16 cellular contexts compared by ENCODE assay signal in genomic region chr17:57466042-57466471, GRCh38.
DNase-seq lines count a peak whose midpoint lies in the region; ATAC-seq, FAIRE-seq and TF ChIP-seq lines count a peak whose summit lies in the region.
"Had no signal": no experiment of that assay in that cellular context is flagged by ENCODE, and none has a peak within 500 bp of the region (broad histone marks: within the 10 kb centered on the region; RNA-seq: fewer than 3 reads in every experiment).

No MANE protein-coding gene starts in this region.

- peak overlapping the region; percentile 37 for H4K5ac ChIP-seq in H1 (ENCODE audit: insufficient read length, low read depth, low read length)

- no peak overlapping the region for H4K12ac ChIP-seq in trophoblast cell (ENCODE audit: low read depth, low read length)

- H2BK12ac ChIP-seq in H1 (ENCODE audit: low read depth, low read length): peak overlapping the region; percentile 82; the same call in 1 of the 2 replicates
- no peak overlapping the region for H2BK12ac ChIP-seq in trophoblast cell (ENCODE audit: low read length)

- H2BK5ac ChIP-seq in H1 (ENCODE audit: low read depth, low read length) (peak overlapping the region; percentile 86; the same call in 1 of the 2 replicates), trophoblast cell (ENCODE audit: low read depth, low read length, poor library complexity) (no peak overlapping the region)

- H4K91ac ChIP-seq in H1 (replicated peaks; ENCODE audit: insufficient read length, low read length) (peak overlapping the region; percentile 3), trophoblast cell (ENCODE audit: low read depth, low read length) (peak overlapping the region; percentile 14)

- H3K27me3 ChIP-seq in H1 (replicated peaks in 1 of 4; ENCODE audit: control insufficient read depth in 3 of 4, extremely low read depth in 1 of 4, insufficient read depth in 3 of 4, low read length in 3 of 4): no peaks in the 10 kb centered on the region
- H3K27me3 ChIP-seq in trophoblast cell (ENCODE audit: insufficient read depth, low read length): no peaks in the 10 kb centered on the region
- H3K27me3 ChIP-seq: pancreas had no signal

- TF ChIP-seq POLR2A in NB4 (IDR thresholded peaks at IDR 0.05; ENCODE audit: extremely low read depth, insufficient read length): no peak
- no peak for TF ChIP-seq POLR2A in H1 (IDR thresholded peaks at IDR 0.05; ENCODE audit: control extremely low read depth in 1 of 2, low read depth in 2 of 2, low read length in 2 of 2)

- H3K23me2 ChIP-seq in H1 (ENCODE audit: low read depth, low read length): peaks cover 5% of the 10 kb centered on the region; the same call in 1 of the 2 replicates

- H2BK20ac ChIP-seq in H1 (ENCODE audit: low read length): peak overlapping the region; percentile 66; the same call in 1 of the 2 replicates

- DNase-seq in ELF-1 (ENCODE audit: low read depth, low spot score): peak; percentile 55
- DNase-seq in NB4 (ENCODE audit: low read depth): peak; percentile 60
- peak in 1 of 2 experiments; percentile 57 for DNase-seq in H1 (ENCODE audit: low read depth in 1 of 2, low spot score in 2 of 2)
- DNase-seq in trophoblast cell: peak; percentile 27 to 33
- DNase-seq in mesenteric fat pad (ENCODE audit: low spot score): no peak
- no peak for DNase-seq in H4 (ENCODE audit: low spot score)
- no peak for DNase-seq in activated naive CD4-positive, alpha-beta T cell treated with anti-CD3 and anti-CD28 coated beads, Interleukin-2, amount 50 U/mL, for 16 hours
- DNase-seq: activated CD4-positive, alpha-beta T cell treated with anti-CD3 and anti-CD28 coated beads, Interleukin-2, amount 50 U/mL, for 48 hours; immature natural killer cell; NCI-H1092 treated with DMSO at 0.1 percent for 48 hours; NCI-H774; pancreas; Right ventricle myocardium superior; stimulated activated CD4-positive, alpha-beta T cell treated with anti-CD3 and anti-CD28 coated beads, Interleukin-12 subunit alpha, Interleukin-12 subunit beta, amount 100 ng/mL, for 4 hours; T1000 had no signal

- no peak for TF ChIP-seq CTCF in NB4 (IDR thresholded peaks at IDR 0.05; ENCODE audit: low read depth, low read length)
- TF ChIP-seq CTCF in H1 (IDR thresholded peaks at IDR 0.05; ENCODE audit: control extremely low read depth in 1 of 3, insufficient read depth in 1 of 3, low read depth in 1 of 3, low read length in 3 of 3): no peak

- H3K36me3 ChIP-seq in H1 (ENCODE audit: control insufficient read depth in 2 of 4, insufficient read depth in 4 of 4, low read length in 3 of 4) (no peaks in the 10 kb centered on the region), trophoblast cell (ENCODE audit: control insufficient read depth in 1 of 2, insufficient read depth in 2 of 2, low read length in 2 of 2) (peaks cover 0 to 2% of the 10 kb centered on the region in 2 experiments)
- H3K36me3 ChIP-seq: pancreas had no signal

- H3K4me1 ChIP-seq in H1 (replicated peaks in 1 of 4; ENCODE audit: control insufficient read depth in 3 of 4, insufficient read depth in 4 of 4, low read length in 3 of 4): peaks cover 4 to 27% (median 22%) of the 10 kb centered on the region in 4 experiments
- H3K4me1 ChIP-seq in trophoblast cell (ENCODE audit: control insufficient read depth in 1 of 2, insufficient read depth in 2 of 2, low read length in 2 of 2): peaks cover 16 to 17% of the 10 kb centered on the region in 2 experiments
- H3K4me1 ChIP-seq: pancreas had no signal

- H3K79me2 ChIP-seq in H1 (ENCODE audit: control insufficient read depth in 1 of 2, insufficient read depth in 2 of 2, low read length in 2 of 2): peaks cover 0 to 22% of the 10 kb centered on the region in 2 experiments; a peak in 2 of 4 replicates
- no peaks in the 10 kb centered on the region for H3K79me2 ChIP-seq in trophoblast cell (ENCODE audit: control insufficient read depth, insufficient read depth, low read length, poor library complexity)

- H4K8ac ChIP-seq in H1 (ENCODE audit: extremely low read depth, insufficient read depth, low read length): no peak overlapping the region
- H4K8ac ChIP-seq in trophoblast cell (ENCODE audit: low read depth, low read length): no peak overlapping the region

- H3K4me3 ChIP-seq in NB4 (ENCODE audit: low read depth, low read length) (no peak overlapping the region), H1 (ENCODE audit: extremely low read depth in 1 of 4, insufficient read depth in 2 of 4, low read depth in 3 of 4, low read length in 4 of 4) (peak overlapping the region in 1 of 4 experiments; percentile 37; a peak in 2 of 8 replicates), trophoblast cell (ENCODE audit: low read depth, low read length) (no peak overlapping the region)
- H3K4me3 ChIP-seq: pancreas had no signal

- H3K18ac ChIP-seq in H1 (ENCODE audit: extremely low read depth, low read length) (peak overlapping the region; percentile 76), trophoblast cell (ENCODE audit: low read length) (peak overlapping the region; percentile 56)

- H3K9ac ChIP-seq in H1 (replicated peaks in 1 of 4; ENCODE audit: extremely low read depth in 1 of 4, low read depth in 3 of 4, low read length in 3 of 4) (no peak overlapping the region), trophoblast cell (ENCODE audit: low read length) (no peak overlapping the region)

- no peaks in the 10 kb centered on the region for H3K9me3 ChIP-seq in H1 (ENCODE audit: insufficient read depth in 2 of 2, low read depth in 1 of 2, low read length in 1 of 2)
- no peaks in the 10 kb centered on the region for H3K9me3 ChIP-seq in trophoblast cell (ENCODE audit: insufficient read depth, low read depth, low read length)
- H3K9me3 ChIP-seq: pancreas had no signal

- H2BK120ac ChIP-seq in H1 (replicated peaks; ENCODE audit: low read depth, low read length) (peak overlapping the region; percentile 59), trophoblast cell (ENCODE audit: insufficient read depth, low read length, poor library complexity) (no peak overlapping the region)

- peak in 1 of 2 experiments; percentile 66; a peak in 1 of 3 replicates for TF ChIP-seq EP300 in H1 (IDR thresholded peaks at IDR 0.05; ENCODE audit: borderline replicate concordance in 1 of 2, low read depth in 2 of 2, low read length in 2 of 2)

- H3K23ac ChIP-seq in H1 (ENCODE audit: insufficient read length) (no peak overlapping the region), trophoblast cell (ENCODE audit: low read length) (no peak overlapping the region)

- TF ChIP-seq RAD21 in H1 (IDR thresholded peaks at IDR 0.05 in 1 of 2, conservative IDR thresholded peaks at IDR 0.05 in 1 of 2; ENCODE audit: low read depth in 2 of 2, low read length in 2 of 2): no peak

- H2BK15ac ChIP-seq in H1 (ENCODE audit: low read length): no peak overlapping the region

- ATAC-seq in GM21526 (IDR thresholded peaks at IDR 0.05; ENCODE audit: low FRiP score, unreplicated experiment): no peak
- ATAC-seq: pancreas had no signal

- CTCF ChIA-PET in H1 (lab: Charles Lee; ENCODE audit: partially characterized antibody): interaction anchor here (1.1 to 1.9 kb wide), 4 partner anchors 11 to 223 kb away, joined by 3 to 6 read pairs (median 4); no protein-coding TSS in a partner anchor

- FAIRE-seq in H1 (lab: Jason Lieb, UNC): peak; percentile 36
- FAIRE-seq: pancreas had no signal

- H3K4ac ChIP-seq in H1 (replicated peaks; ENCODE audit: insufficient read length, low read depth, low read length) (no peak overlapping the region), trophoblast cell (ENCODE audit: low read depth, low read length) (peak overlapping the region; percentile 39)

- H2AFZ ChIP-seq in H1 (ENCODE audit: low read length) (no peak overlapping the region), trophoblast cell (ENCODE audit: insufficient read depth, low read length, poor library complexity) (no peak overlapping the region)

- H3K79me1 ChIP-seq in H1 (ENCODE audit: low read depth, low read length): no peaks in the 10 kb centered on the region; the same call in 1 of the 2 replicates
- H3K79me1 ChIP-seq in trophoblast cell (ENCODE audit: low read length): peaks cover 6% of the 10 kb centered on the region

- peak overlapping the region; percentile 55 to 61 for H3K4me2 ChIP-seq in H1 (ENCODE audit: insufficient read depth in 1 of 2, low read depth in 2 of 2, low read length in 2 of 2)
- no peak overlapping the region for H3K4me2 ChIP-seq in trophoblast cell (ENCODE audit: low read length)

- H3K56ac ChIP-seq in H1 (replicated peaks; ENCODE audit: insufficient read length, low read depth, low read length): no peak overlapping the region

- H4K20me1 ChIP-seq in H1 (replicated peaks in 1 of 2; ENCODE audit: control insufficient read depth in 1 of 2, insufficient read depth in 2 of 2, low read length in 2 of 2): peaks cover 0 to 3% of the 10 kb centered on the region in 2 experiments

- H2AK5ac ChIP-seq in H1 (ENCODE audit: low read depth, low read length): peak overlapping the region; percentile 75
- no peak overlapping the region for H2AK5ac ChIP-seq in trophoblast cell (ENCODE audit: low read length)

- WGBS in H1 (ENCODE audit: extremely low coverage in 1 of 2, insufficient coverage in 1 of 2, insufficient read length in 1 of 2, insufficient replicate concordance in 2 of 2, low coverage in 1 of 2, low lambda C conversion rate in 2 of 2, missing lambda C conversion rate in 1 of 2), 2 experiments: 9% methylated on average over 9 of the region's 9 CpGs; no CpG with 5 or more reads in 1 of the 2 experiments
- no CpG with 5 or more reads among the region's 9 CpGs for whole genome bisulfite sequencing in trophoblast cell (ENCODE audit: extremely low coverage, insufficient coverage, insufficient read length)

- no peak overlapping the region for H3K14ac ChIP-seq in H1 (ENCODE audit: insufficient read length)
- peak overlapping the region; percentile 42 for H3K14ac ChIP-seq in trophoblast cell (ENCODE audit: low read length)

- POLR2A ChIA-PET in H1 (lab: Charles Lee; ENCODE audit: partially characterized antibody): interaction anchor here (0.7 to 1.5 kb wide), 4 partner anchors 10 to 37 kb away, joined by 3 to 4 read pairs (median 3); no protein-coding TSS in a partner anchor

- no peak overlapping the region for H3K27ac ChIP-seq in H1 (ENCODE audit: low read depth, low read length)
- H3K27ac ChIP-seq in trophoblast cell (ENCODE audit: low read depth, low read length): peak overlapping the region; percentile 29
- H3K27ac ChIP-seq: pancreas had no signal

TF ChIP-seq in H1, 55 proteins besides CTCF, POLR2A, EP300 and RAD21 (continues in another document):
- TF ChIP-seq HDAC6 (IDR thresholded peaks at IDR 0.05; ENCODE audit: low read depth, low read length): no peak
- peak in 1 of 2 experiments; percentile 76 for TF ChIP-seq BCL11A (IDR thresholded peaks at IDR 0.05; ENCODE audit: low read depth in 2 of 2, low read length in 2 of 2)
- TF ChIP-seq TBP (IDR thresholded peaks at IDR 0.05; ENCODE audit: low read depth, low read length): no peak
- TF ChIP-seq RXRA (IDR thresholded peaks at IDR 0.05; ENCODE audit: insufficient read depth, low read depth, low read length): 0 out of 2 replicates have a peak, but pooled peaks have one; percentile 18
- TF ChIP-seq POU5F1 (IDR thresholded peaks at IDR 0.05; ENCODE audit: low read depth, low read length): peak; percentile 88
- no peak for TF ChIP-seq CBX5 (IDR thresholded peaks at IDR 0.05; ENCODE audit: low read depth, low read length)
- no peak for TF ChIP-seq BRCA1 (IDR thresholded peaks at IDR 0.05; ENCODE audit: low read depth, low read length)
- no peak for TF ChIP-seq EGR1 (IDR thresholded peaks at IDR 0.05; ENCODE audit: borderline replicate concordance, low read depth, low read length)

Comparison
In these comparisons a context has a peak if more than half of its experiments do, and no peak if none do; other contexts are left out.
1. DNase-seq: peak in ELF-1 (single experiment), NB4 (single experiment) and trophoblast cell (2 of 2); none in mesenteric fat pad (single experiment), H4 (single experiment) and activated naive CD4-positive, alpha-beta T cell treated with anti-CD3 and anti-CD28 coated beads, Interleukin-2, amount 50 U/mL, for 16 hours (single experiment).